27 cellular contexts compared by ENCODE assay signal in genomic region chr7:84876036-84876821, GRCh38.
"Had no signal": no experiment of that assay in that cellular context is flagged by ENCODE, and none has a peak within 500 bp of the region (broad histone marks: within the 10 kb centered on the region; RNA-seq: fewer than 3 reads in every experiment).

No MANE protein-coding gene starts in this region.

- H2AFZ ChIP-seq: hepatocyte had no signal

- H3K27me3 ChIP-seq: heart right ventricle, hepatocyte, left lung, pancreas, tibial nerve, uterus had no signal

- H3K9me3 Mint-ChIP-seq: stimulated activated memory B cell treated with anti-CD40 and anti-IgM and Interleukin-4, amounts not matched to agents 10 μg/mL and 1 μg/mL and 100 μg/mL, for 72 hours; stimulated activated naive CD8-positive, alpha-beta T cell treated with anti-CD3 and anti-CD28 coated beads, Interleukin-15, amount 100 ng/mL, for 72 hours; type B pancreatic cell had no signal

- H3K4me3 ChIP-seq: heart right ventricle, hepatocyte, left lung, lower lobe of right lung, pancreas, prostate gland, smooth muscle cell, tibial nerve, uterus had no signal

- H3K27ac ChIP-seq: heart right ventricle, hepatocyte, left lung, lower lobe of right lung, pancreas, prostate gland, tibial nerve, uterus had no signal

- H3K36me3 Mint-ChIP-seq: naive thymus-derived CD4-positive, alpha-beta T cell; stimulated activated memory B cell treated with anti-CD40 and anti-IgM and Interleukin-4, amounts not matched to agents 10 μg/mL and 1 μg/mL and 100 μg/mL, for 72 hours; type B pancreatic cell had no signal

- ATAC-seq: heart right ventricle; left colon; left lung; lower lobe of right lung; naive thymus-derived CD4-positive, alpha-beta T cell; natural killer cell treated with Interleukin-12 subunit alpha and Interleukin-12 subunit beta and Interleukin-15 and Interleukin-18, amount 100 ng/mL, for 72 hours; pancreas; right cardiac atrium; sciatic nerve; stimulated activated memory B cell treated with anti-CD40 and anti-IgM and Interleukin-4, amounts not matched to agents 10 μg/mL and 1 μg/mL and 100 μg/mL, for 72 hours; stimulated activated naive CD8-positive, alpha-beta T cell treated with anti-CD3 and anti-CD28 coated beads, Interleukin-15, amount 100 ng/mL, for 72 hours had no signal

- H3K4me1 ChIP-seq: heart right ventricle, left lung, lower lobe of right lung, pancreas, prostate gland, tibial nerve, uterus had no signal

- H3K36me3 ChIP-seq: heart right ventricle, left lung, lower lobe of right lung, pancreas, prostate gland, tibial nerve, uterus had no signal

- H3K4me2 ChIP-seq: hepatocyte, smooth muscle cell had no signal

- DNase-seq: heart right ventricle; left colon; lower lobe of right lung; mammary epithelial cell; mesenchymal stem cell; naive thymus-derived CD4-positive, alpha-beta T cell; nucleus accumbens; retina; right cardiac atrium; stimulated activated CD4-positive, alpha-beta T cell treated with anti-CD3 and anti-CD28 coated beads, Interleukin-1b, Interleukin-23, amount 100 ng/mL, for 48 hours; stimulated activated CD4-positive, alpha-beta T cell treated with anti-CD3 and anti-CD28 coated beads, Interleukin-2, amount 100 ng/mL, for 48 hours; stimulated activated CD4-positive, alpha-beta T cell treated with anti-CD3 and anti-CD28 coated beads, Interleukin-4, amount 100 ng/mL, for 4 hours; stimulated activated CD8-positive, alpha-beta memory T cell treated with anti-CD3 and anti-CD28 coated beads, Interleukin-4, amount 100 ng/mL, for 48 hours; stimulated activated naive CD4-positive, alpha-beta T cell treated with Interleukin-2 at 50 U/mL for 16 hours; stimulated activated naive CD8-positive, alpha-beta T cell treated with anti-CD3 and anti-CD28 coated beads, Interleukin-15, amount 100 ng/mL, for 72 hours; substantia nigra; uterus had no signal

- H3K4me3 Mint-ChIP-seq: naive thymus-derived CD4-positive, alpha-beta T cell; natural killer cell treated with Interleukin-12 subunit alpha and Interleukin-12 subunit beta and Interleukin-15 and Interleukin-18, amount 100 ng/mL, for 72 hours; stimulated activated memory B cell treated with anti-CD40 and anti-IgM and Interleukin-4, amounts not matched to agents 10 μg/mL and 1 μg/mL and 100 μg/mL, for 72 hours; stimulated activated naive CD8-positive, alpha-beta T cell treated with anti-CD3 and anti-CD28 coated beads, Interleukin-15, amount 100 ng/mL, for 72 hours; type B pancreatic cell had no signal

- H3K27ac Mint-ChIP-seq: natural killer cell treated with Interleukin-12 subunit alpha and Interleukin-12 subunit beta and Interleukin-15 and Interleukin-18, amount 100 ng/mL, for 72 hours; stimulated activated memory B cell treated with anti-CD40 and anti-IgM and Interleukin-4, amounts not matched to agents 10 μg/mL and 1 μg/mL and 100 μg/mL, for 72 hours; stimulated activated naive CD8-positive, alpha-beta T cell treated with anti-CD3 and anti-CD28 coated beads, Interleukin-15, amount 100 ng/mL, for 72 hours; type B pancreatic cell had no signal

- H3K27me3 Mint-ChIP-seq: naive thymus-derived CD4-positive, alpha-beta T cell; natural killer cell treated with Interleukin-12 subunit alpha and Interleukin-12 subunit beta and Interleukin-15 and Interleukin-18, amount 100 ng/mL, for 72 hours; stimulated activated memory B cell treated with anti-CD40 and anti-IgM and Interleukin-4, amounts not matched to agents 10 μg/mL and 1 μg/mL and 100 μg/mL, for 72 hours; stimulated activated naive CD8-positive, alpha-beta T cell treated with anti-CD3 and anti-CD28 coated beads, Interleukin-15, amount 100 ng/mL, for 72 hours; type B pancreatic cell had no signal

- H3K4me1 Mint-ChIP-seq: stimulated activated memory B cell treated with anti-CD40 and anti-IgM and Interleukin-4, amounts not matched to agents 10 μg/mL and 1 μg/mL and 100 μg/mL, for 72 hours; stimulated activated naive CD8-positive, alpha-beta T cell treated with anti-CD3 and anti-CD28 coated beads, Interleukin-15, amount 100 ng/mL, for 72 hours had no signal

- H3K9me3 ChIP-seq: heart right ventricle, lower lobe of right lung, pancreas, prostate gland, uterus had no signal

- H3K79me2 ChIP-seq: hepatocyte had no signal
